In the genomic region with DNA sequence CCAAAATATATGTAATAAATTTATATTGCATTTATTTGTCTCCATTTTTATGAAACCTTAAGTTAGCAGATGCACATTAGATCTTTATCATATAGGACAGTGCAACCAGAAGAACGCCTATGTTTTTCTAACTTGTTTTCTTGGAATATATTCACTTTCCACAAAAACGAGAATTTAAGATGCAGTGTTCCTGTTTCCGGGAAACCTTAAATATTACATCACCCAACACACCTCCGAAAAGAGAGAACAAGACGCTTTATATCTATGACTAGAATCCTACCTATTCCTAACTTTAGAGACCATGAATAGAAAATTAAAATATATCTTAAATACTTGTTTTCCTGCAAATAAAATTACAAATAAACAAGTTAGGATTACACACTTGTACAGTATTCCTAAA, we compare ENCODE assay signal across 2 cellular contexts.
TF ChIP-seq lines count a peak whose summit lies in the region.

No MANE protein-coding gene starts in this region.

TF ChIP-seq in SK-N-SH, 30 proteins besides CTCF, POLR2A, EP300 and RAD21 (continued from another document):
- no peak for TF ChIP-seq JUND (IDR thresholded peaks at IDR 0.05)
- TF ChIP-seq, protein P1, sequence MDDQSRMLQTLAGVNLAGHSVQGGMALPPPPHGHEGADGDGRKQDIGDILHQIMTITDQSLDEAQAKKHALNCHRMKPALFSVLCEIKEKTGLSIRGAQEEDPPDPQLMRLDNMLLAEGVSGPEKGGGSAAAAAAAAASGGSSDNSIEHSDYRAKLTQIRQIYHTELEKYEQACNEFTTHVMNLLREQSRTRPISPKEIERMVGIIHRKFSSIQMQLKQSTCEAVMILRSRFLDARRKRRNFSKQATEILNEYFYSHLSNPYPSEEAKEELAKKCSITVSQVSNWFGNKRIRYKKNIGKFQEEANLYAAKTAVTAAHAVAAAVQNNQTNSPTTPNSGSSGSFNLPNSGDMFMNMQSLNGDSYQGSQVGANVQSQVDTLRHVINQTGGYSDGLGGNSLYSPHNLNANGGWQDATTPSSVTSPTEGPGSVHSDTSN (IDR thresholded peaks at IDR 0.05), result no peak
- no peak for TF ChIP-seq SIN3A (IDR thresholded peaks at IDR 0.05; ENCODE audit: borderline replicate concordance, low read depth, low read length)
- no peak for TF ChIP-seq FOXM1 (IDR thresholded peaks at IDR 0.05; ENCODE audit: low read depth)
- TF ChIP-seq REST (IDR thresholded peaks at IDR 0.05; ENCODE audit: low read depth, low read length), result no peak
- TF ChIP-seq POLR2AphosphoS5 (IDR thresholded peaks at IDR 0.05; ENCODE audit: low read depth, low read length), result no peak
- TF ChIP-seq MXI1 (IDR thresholded peaks at IDR 0.05; ENCODE audit: low read depth, low read length), result no peak
- TF ChIP-seq RFX5 (IDR thresholded peaks at IDR 0.05; ENCODE audit: low read length), result no peak
- no peak for TF ChIP-seq GATA2 (CRISPR knock-in tag; IDR thresholded peaks at IDR 0.05)
- TF ChIP-seq RXRA (IDR thresholded peaks at IDR 0.05; ENCODE audit: borderline replicate concordance, low read depth), result no peak
- no peak for TF ChIP-seq EZH2phosphoT487 (IDR thresholded peaks at IDR 0.05; ENCODE audit: borderline replicate concordance, low read depth)

TF ChIP-seq in SK-N-SH treated with all-trans-retinoic acid at 6 μM for 48 hours, 23 proteins besides CTCF, POLR2A, EP300 and RAD21 (continued from another document):
- TF ChIP-seq GLIS3 (CRISPR knock-in tag; IDR thresholded peaks at IDR 0.05) (no peak), ZNF8 (CRISPR knock-in tag; IDR thresholded peaks at IDR 0.05) (no peak), ZNF70 (CRISPR knock-in tag; IDR thresholded peaks at IDR 0.05) (no peak), ZFP3 (CRISPR knock-in tag; IDR thresholded peaks at IDR 0.05) (no peak), OSR1 (CRISPR knock-in tag; IDR thresholded peaks at IDR 0.05) (no peak), PATZ1 (CRISPR knock-in tag; IDR thresholded peaks at IDR 0.05; ENCODE audit: borderline replicate concordance) (no peak), ESRRG (CRISPR knock-in tag; IDR thresholded peaks at IDR 0.05) (no peak)
- TF ChIP-seq, protein P2, sequence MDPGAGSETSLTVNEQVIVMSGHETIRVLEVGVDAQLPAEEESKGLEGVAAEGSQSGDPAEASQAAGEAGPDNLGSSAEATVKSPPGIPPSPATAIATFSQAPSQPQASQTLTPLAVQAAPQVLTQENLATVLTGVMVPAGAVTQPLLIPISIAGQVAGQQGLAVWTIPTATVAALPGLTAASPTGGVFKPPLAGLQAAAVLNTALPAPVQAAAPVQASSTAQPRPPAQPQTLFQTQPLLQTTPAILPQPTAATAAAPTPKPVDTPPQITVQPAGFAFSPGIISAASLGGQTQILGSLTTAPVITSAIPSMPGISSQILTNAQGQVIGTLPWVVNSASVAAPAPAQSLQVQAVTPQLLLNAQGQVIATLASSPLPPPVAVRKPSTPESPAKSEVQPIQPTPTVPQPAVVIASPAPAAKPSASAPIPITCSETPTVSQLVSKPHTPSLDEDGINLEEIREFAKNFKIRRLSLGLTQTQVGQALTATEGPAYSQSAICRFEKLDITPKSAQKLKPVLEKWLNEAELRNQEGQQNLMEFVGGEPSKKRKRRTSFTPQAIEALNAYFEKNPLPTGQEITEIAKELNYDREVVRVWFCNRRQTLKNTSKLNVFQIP (CRISPR knock-in tag; IDR thresholded peaks at IDR 0.05; ENCODE audit: borderline replicate concordance, low read depth), result no peak
